In the genomic region with DNA sequence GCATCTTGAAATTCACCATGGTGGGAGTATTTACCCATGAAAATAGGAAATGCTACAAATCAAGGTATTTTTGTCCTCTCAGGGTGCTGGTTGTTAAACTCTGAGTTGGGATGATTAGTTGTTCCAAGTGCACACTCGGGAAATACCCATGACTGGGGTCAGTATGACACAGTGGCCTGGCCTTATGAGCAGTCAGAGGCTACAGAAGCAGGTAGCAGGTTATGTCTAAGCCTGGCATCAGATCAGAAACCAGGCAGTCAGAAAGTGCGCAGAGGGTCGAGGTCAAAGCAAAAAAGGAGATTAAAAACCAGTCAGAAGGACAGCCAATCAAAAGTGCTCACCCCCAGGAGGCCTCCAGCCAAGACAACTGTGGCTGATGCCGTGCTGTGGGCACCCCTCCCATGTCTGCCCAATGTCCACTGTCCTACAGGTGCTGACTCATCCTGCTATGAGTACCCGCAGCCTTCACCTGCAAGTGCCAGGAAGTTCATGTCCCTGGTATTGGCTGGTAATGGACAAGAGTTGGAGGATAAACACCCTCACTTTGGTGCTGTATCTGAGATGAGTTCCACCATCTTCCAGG, we compare ENCODE assay signal across 14 cellular contexts.
"Had no signal": no experiment of that assay in that cellular context is flagged by ENCODE, and none has a peak within 500 bp of the region (broad histone marks: within the 10 kb centered on the region; RNA-seq: fewer than 3 reads in every experiment).

No MANE protein-coding gene starts in this region.

- H3K27ac ChIP-seq: epithelial cell of prostate, gastroesophageal sphincter, right atrium auricular region, skin epidermis had no signal

- FAIRE-seq: kidney had no signal

- H3K4me3 ChIP-seq: gastroesophageal sphincter, right atrium auricular region, skin epidermis had no signal

- H3K36me3 ChIP-seq: gastroesophageal sphincter, right atrium auricular region had no signal

- H3K4me1 ChIP-seq: gastroesophageal sphincter, right atrium auricular region had no signal

- H3K27me3 ChIP-seq: gastroesophageal sphincter, right atrium auricular region had no signal

- ATAC-seq: activated T-helper 17 cell treated with anti-CD3 and anti-CD28 coated beads, Interleukin-2, amount 50 U/mL, for 72 hours; effector memory CD8-positive, alpha-beta T cell; gastroesophageal sphincter had no signal

- H3K9me3 ChIP-seq: gastroesophageal sphincter, right atrium auricular region had no signal

- DNase-seq: activated CD4-positive, alpha-beta T cell treated with anti-CD3 and anti-CD28 coated beads, Interleukin-2, amount 50 U/mL, for 1 hour; activated naive CD4-positive, alpha-beta T cell treated with anti-CD3 and anti-CD28 coated beads, Interleukin-2, amount 50 U/mL, for 16 hours; activated T-cell treated with anti-CD3 and anti-CD28 coated beads for 4 hours; amygdala; effector memory CD8-positive, alpha-beta T cell; kidney; naive B cell; posterior cingulate gyrus; T-helper 2 cell had no signal
